8 cellular contexts compared by ENCODE assay signal in the genomic region with DNA sequence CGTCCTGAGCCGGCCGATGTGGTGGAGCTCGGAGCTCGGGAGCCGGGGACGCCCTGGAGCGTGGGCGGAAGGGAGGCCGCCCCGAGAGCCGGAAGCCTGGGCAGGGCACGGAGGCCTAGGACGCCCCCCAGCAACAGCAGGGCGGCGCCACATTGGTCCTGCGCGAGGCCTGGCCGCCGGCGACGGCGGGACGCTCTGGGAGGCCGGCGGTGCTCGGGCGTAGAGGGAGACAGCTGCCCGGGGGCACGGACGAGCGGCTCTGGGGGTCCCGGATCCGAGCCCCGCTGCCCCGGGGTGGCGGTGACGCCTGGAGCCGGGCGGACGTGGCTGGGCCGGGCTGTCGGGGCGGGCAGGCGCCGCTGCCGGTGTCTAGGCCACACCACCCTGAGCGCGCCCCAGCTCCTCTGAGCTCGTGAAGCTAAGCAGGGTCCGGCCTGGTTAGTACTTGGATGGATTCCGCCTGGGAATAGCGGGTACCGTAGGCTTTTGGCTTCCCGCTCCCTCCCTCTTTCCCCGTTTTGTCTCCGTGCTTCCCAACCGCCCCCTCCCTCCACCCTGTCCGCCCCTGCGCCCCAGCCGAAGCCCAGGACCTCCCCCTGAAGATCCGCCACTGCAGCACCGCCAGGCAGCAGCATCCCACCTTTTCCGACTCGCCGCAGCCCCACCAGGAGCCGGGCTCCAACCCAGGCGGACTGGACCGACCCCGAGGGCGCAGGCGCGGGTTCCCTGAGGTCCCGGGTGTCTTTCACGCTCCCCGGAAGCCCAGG. TPM values are rescaled to one million over a fixed set of nuclear protein-coding genes. Genes with fewer than 3 reads are reported as not detected.
A peak's percentile ranks its signal among the peaks of the same experiment; 100 is the strongest.
DNase-seq lines count a peak whose midpoint lies in the region; ATAC-seq, FAIRE-seq and TF ChIP-seq lines count a peak whose summit lies in the region.

No MANE protein-coding gene starts in this region.

- TF ChIP-seq POLR2A in K562 (conservative IDR thresholded peaks at IDR 0.05), result no peak; the same call in 1 of the 2 replicates

- DNase-seq in CD4-positive, alpha-beta memory T cell, result no peak
- DNase-seq in HFF-Myc (ENCODE audit: extremely low read depth, low read depth) (no peak), K562 (ENCODE audit: extremely low read depth in 1 of 4, low spot score in 3 of 4) (peak; percentile 45 to 64 (median 56)), Calu3 (no peak), NCI-H128 (lab: John Stamatoyannopoulos, UW; ENCODE audit: unreplicated experiment) (no peak), C1 segment of cervical spinal cord (lab: John Stamatoyannopoulos, UW) (no peak), left colon (no peak)
- peak in 1 of 10 donors; percentile 11 for DNase-seq in naive thymus-derived CD8-positive, alpha-beta T cell

- no peaks in the 10 kb centered on the region for H4K20me1 ChIP-seq in K562 (replicated peaks; ENCODE audit: control insufficient read depth, insufficient read depth, low read length)

- no peak for TF ChIP-seq RAD21 in K562 (CRISPR knock-in tag; conservative IDR thresholded peaks at IDR 0.05 in 1 of 2, IDR thresholded peaks at IDR 0.05 in 1 of 2)

- peaks cover under 1% of the 10 kb centered on the region for H3K27me3 ChIP-seq in CD4-positive, alpha-beta memory T cell (ENCODE audit: insufficient read depth, low read length)
- peaks cover 0 to 22% of the 10 kb centered on the region in 2 experiments; a peak in 3 of 5 replicates for H3K27me3 ChIP-seq in K562 (ENCODE audit: control insufficient read depth in 2 of 2, insufficient read depth in 2 of 2, low read length in 2 of 2)

- peaks cover 0 to 4% of the 10 kb centered on the region in 2 donors for H3K36me3 Mint-ChIP-seq in CD4-positive, alpha-beta memory T cell
- H3K36me3 Mint-ChIP-seq in naive thymus-derived CD8-positive, alpha-beta T cell, result peaks cover 2 to 12% (median 7%) of the 10 kb centered on the region in 3 donors
- no peaks in the 10 kb centered on the region for H3K36me3 Mint-ChIP-seq in Calu3 (ENCODE audit: insufficient read depth, unreplicated experiment)

- no peak for TF ChIP-seq CTCF in HFF-Myc (IDR thresholded peaks at IDR 0.05; ENCODE audit: low read depth, low read length, missing control alignments)
- no peak for TF ChIP-seq CTCF in K562 (IDR thresholded peaks at IDR 0.05 in 2 of 3, conservative IDR thresholded peaks at IDR 0.05 in 1 of 3; ENCODE audit: insufficient read depth in 2 of 3, low read depth in 1 of 3, low read length in 3 of 3)
- no peak for TF ChIP-seq CTCF in Calu3 (IDR thresholded peaks at IDR 0.05; ENCODE audit: unreplicated experiment)

- H3K79me2 ChIP-seq in K562 (ENCODE audit: control insufficient read depth, insufficient read depth, low read length), result no peaks in the 10 kb centered on the region

- H3K4me1 ChIP-seq in CD4-positive, alpha-beta memory T cell (ENCODE audit: insufficient read depth, low read length), result peaks cover 7% of the 10 kb centered on the region
- peaks cover 0 to 17% of the 10 kb centered on the region in 2 experiments; a peak in 2 of 5 replicates for H3K4me1 ChIP-seq in K562 (replicated peaks in 1 of 2; ENCODE audit: control insufficient read depth in 2 of 2, insufficient read depth in 2 of 2, low read length in 2 of 2)

- H3K27ac Mint-ChIP-seq in CD4-positive, alpha-beta memory T cell, result no peak overlapping the region
- no peak overlapping the region for H3K27ac Mint-ChIP-seq in naive thymus-derived CD8-positive, alpha-beta T cell
- H3K27ac Mint-ChIP-seq in Calu3 (ENCODE audit: unreplicated experiment), result no peak overlapping the region

- no peaks in the 10 kb centered on the region for H3K36me3 ChIP-seq in CD4-positive, alpha-beta memory T cell (ENCODE audit: insufficient read depth, low read length)
- H3K36me3 ChIP-seq in K562 (ENCODE audit: control insufficient read depth, insufficient read depth, low read length), result no peaks in the 10 kb centered on the region

- H3K9ac ChIP-seq in K562 (ENCODE audit: insufficient read depth in 1 of 2, low read depth in 2 of 2, low read length in 2 of 2), result peak overlapping the region; percentile 41 to 46; a peak in 3 of 4 replicates

- H3K9me3 Mint-ChIP-seq in CD4-positive, alpha-beta memory T cell, result peaks cover 0 to 23% (median 11%) of the 10 kb centered on the region in 8 donors
- peaks cover 0 to 17% (median 2%) of the 10 kb centered on the region in 9 donors for H3K9me3 Mint-ChIP-seq in naive thymus-derived CD8-positive, alpha-beta T cell
- peaks cover 8% of the 10 kb centered on the region for H3K9me3 Mint-ChIP-seq in Calu3 (ENCODE audit: low read depth, unreplicated experiment)

- in situ Hi-C loops in K562 (cut with MboI), result no loop called here

- H3K27me3 Mint-ChIP-seq in CD4-positive, alpha-beta memory T cell, result peaks cover 50 to 54% of the 10 kb centered on the region in 2 donors
- H3K27me3 Mint-ChIP-seq in naive thymus-derived CD8-positive, alpha-beta T cell, result peaks cover 39 to 71% (median 57%) of the 10 kb centered on the region in 5 donors
- H3K27me3 Mint-ChIP-seq in Calu3 (ENCODE audit: unreplicated experiment), result no peaks in the 10 kb centered on the region

- peak overlapping the region; percentile 81 for H2AFZ ChIP-seq in K562 (ENCODE audit: low read depth, low read length)

- intact Hi-C loops in CD4-positive, alpha-beta memory T cell (cut with micrococcal nuclease), result no loop called here
- intact Hi-C loops in K562 (cut with micrococcal nuclease), result no loop called here
- intact Hi-C loops in Calu3 (cut with micrococcal nuclease; ENCODE audit: unreplicated experiment), result no loop called here
- intact Hi-C loops in left colon (cut with DNase I, micrococcal nuclease), result no loop called here

- FAIRE-seq in K562 (lab: Jason Lieb, UNC), result no peak

- H3K9me1 ChIP-seq in K562 (ENCODE audit: control insufficient read depth, insufficient read depth, low read length), result no peaks in the 10 kb centered on the region

- POLR2A ChIA-PET in CD4-positive, alpha-beta memory T cell (lab: Charles Lee; ENCODE audit: partially characterized antibody), result no interaction called here
- POLR2A ChIA-PET in K562 (lab: Yijun Ruan, JAX), result no interaction called here
- POLR2A ChIA-PET in naive thymus-derived CD8-positive, alpha-beta T cell (lab: Charles Lee), result no interaction called here

- CTCF ChIA-PET in CD4-positive, alpha-beta memory T cell (lab: Charles Lee; ENCODE audit: partially characterized antibody), result no interaction called here
- CTCF ChIA-PET in K562 (lab: Yijun Ruan, JAX; ENCODE audit: low intra/inter-chr PET ratio), result no interaction called here
- CTCF ChIA-PET in Calu3 (lab: Charles Lee), result no interaction called here

- H3K4me3 ChIP-seq in CD4-positive, alpha-beta memory T cell (ENCODE audit: low read length in 2 of 2), result no peak overlapping the region
- H3K4me3 ChIP-seq in HFF-Myc (replicated peaks; ENCODE audit: low read depth, low read length) (peak overlapping the region; percentile 22), K562 (peak overlapping the region; percentile 35)

- peak overlapping the region; percentile 37 for H3K4me2 ChIP-seq in K562 (ENCODE audit: insufficient read depth, low read length)

- no peak overlapping the region for H3K27ac ChIP-seq in CD4-positive, alpha-beta memory T cell (ENCODE audit: low read depth, low read length)
- H3K27ac ChIP-seq in K562 (ENCODE audit: extremely low read depth, low read depth, low read length), result peak overlapping the region; percentile 32; the same call in 1 of the 3 replicates

- no peaks in the 10 kb centered on the region for H3K9me3 ChIP-seq in CD4-positive, alpha-beta memory T cell (ENCODE audit: control insufficient read depth in 1 of 2, low read length in 2 of 2)
- no peaks in the 10 kb centered on the region for H3K9me3 ChIP-seq in K562 (replicated peaks; ENCODE audit: control insufficient read depth, insufficient read depth, low read depth, low read length)

- no TSS peak for BruUV-seq in K562 (replicated peaks; lab: Mats Ljungman, UMichigan)
- no TSS peak for BruUV-seq in Calu3 (replicated peaks; lab: Mats Ljungman, UMichigan)

- 10% methylated on average over 43 of the region's 76 CpGs for WGBS in K562 (ENCODE audit: insufficient coverage, low coverage, missing lambda C conversion rate)

- ATAC-seq in K562, result peak; percentile 96
- peak; percentile 59 to 67 for ATAC-seq in naive thymus-derived CD8-positive, alpha-beta T cell
- no peak for ATAC-seq in left colon

- H3K4me3 Mint-ChIP-seq in CD4-positive, alpha-beta memory T cell, result peak overlapping the region in 5 of 8 donors; percentile 7 to 60 (median 41)
- H3K4me3 Mint-ChIP-seq in naive thymus-derived CD8-positive, alpha-beta T cell, result peak overlapping the region in 9 of 10 donors; percentile 42 to 84 (median 62)
- H3K4me3 Mint-ChIP-seq in Calu3 (ENCODE audit: low read depth, unreplicated experiment), result no peak overlapping the region

- H3K4me1 Mint-ChIP-seq in CD4-positive, alpha-beta memory T cell, result peaks cover 11 to 37% (median 29%) of the 10 kb centered on the region in 4 donors
- peaks cover 21 to 42% (median 29%) of the 10 kb centered on the region in 4 donors for H3K4me1 Mint-ChIP-seq in naive thymus-derived CD8-positive, alpha-beta T cell
- no peaks in the 10 kb centered on the region for H3K4me1 Mint-ChIP-seq in Calu3 (ENCODE audit: low read depth, unreplicated experiment)

- TF ChIP-seq EP300 in K562 (IDR thresholded peaks at IDR 0.05; ENCODE audit: low read length), result no peak

RNA-seq across cellular contexts. Expression of gene FRG2, which starts 12.1 kb away (rescaled TPM):
- total RNA-seq in CD4-positive, alpha-beta memory T cell, result not detected
- polyA plus RNA-seq in CD4-positive, alpha-beta memory T cell, result not detected
- not detected in 2 replicates for total RNA-seq in K562 (2011; cell fraction: chromatin; rRNA removed; ENCODE audit: low replicate concordance)
- not detected in 2 replicates for total RNA-seq in K562 (2011; cell fraction: nucleolus; rRNA removed)
- total RNA-seq in K562 (2011; cell fraction: nucleoplasm; rRNA removed), result not detected in 2 replicates
- total RNA-seq in K562 (2014; rRNA removed), result 0.12 TPM in 1 of 2 replicates, not detected in the other
- 0.06 TPM in 1 of 2 replicates, not detected in the other for total RNA-seq in K562 (2014; rRNA removed; fragmentation: Illumina TruSeq; extraction: Trizol)
- total RNA-seq in K562 (2015; rRNA removed; fragmentation: Illumina TruSeq; extraction: Trizol), result 0.11 and 0.15 TPM in 2 replicates
- not detected in 2 replicates for total RNA-seq in K562 (2021)
- polyA plus RNA-seq in K562 (2011; rRNA removed), result not detected in 2 replicates
- not detected in 2 replicates for polyA plus RNA-seq in K562 (2011; cell fraction: cytosol; rRNA removed)
- polyA plus RNA-seq in K562 (2011; cell fraction: nucleus; rRNA removed), result not detected in 2 replicates
- polyA plus RNA-seq in K562 (2012), result 0.13 and 0.90 TPM in 2 replicates
- 0.07 TPM in 1 of 2 replicates, not detected in the other for polyA plus RNA-seq in K562 (2014; fragmentation: Illumina TruSeq; extraction: Trizol)
- under 1 TPM; 0.08 to 0.13 TPM for polyA plus RNA-seq in K562 (2014; fragmentation: Nextera tagmentation; extraction: Ambion mirVana)
- polyA plus RNA-seq in K562 (2014; rRNA removed), result 0.12 TPM in 1 of 2 replicates, not detected in the other
- polyA minus RNA-seq in K562 (2011; rRNA and poly(A)+ RNA removed), result not detected in 2 replicates
- not detected in 2 replicates for polyA minus RNA-seq in K562 (2011; cell fraction: cytosol; rRNA and poly(A)+ RNA removed)
- 0.13 TPM in 1 of 2 replicates, not detected in the other for polyA minus RNA-seq in K562 (2011; cell fraction: nucleus; rRNA and poly(A)+ RNA removed)
- not detected for total RNA-seq in naive thymus-derived CD8-positive, alpha-beta T cell
- polyA plus RNA-seq in naive thymus-derived CD8-positive, alpha-beta T cell, result not detected
- total RNA-seq in Calu3 (2022), result not detected in 2 replicates
- not detected for total RNA-seq in left colon

RNA-seq across cellular contexts. Expression of gene DBET, which starts 49.3 kb away (rescaled TPM):
- total RNA-seq in CD4-positive, alpha-beta memory T cell, result not detected
- polyA plus RNA-seq in CD4-positive, alpha-beta memory T cell, result not detected
- not detected in 2 replicates for total RNA-seq in K562 (2011; cell fraction: chromatin; rRNA removed; ENCODE audit: low replicate concordance)
- total RNA-seq in K562 (2011; cell fraction: nucleolus; rRNA removed), result not detected in 2 replicates
- not detected in 2 replicates for total RNA-seq in K562 (2011; cell fraction: nucleoplasm; rRNA removed)
- total RNA-seq in K562 (2014; rRNA removed) (not detected in 2 replicates), K562 (2014; rRNA removed; fragmentation: Illumina TruSeq; extraction: Trizol) (not detected in 2 replicates), K562 (2015; rRNA removed; fragmentation: Illumina TruSeq; extraction: Trizol) (not detected in 2 replicates), K562 (2021) (not detected in 2 replicates), Calu3 (2022) (not detected in 2 replicates), left colon (not detected)
- polyA plus RNA-seq in K562 (2011; rRNA removed) (not detected in 2 replicates), K562 (2014; fragmentation: Illumina TruSeq; extraction: Trizol) (not detected in 2 replicates), K562 (2014; fragmentation: Nextera tagmentation; extraction: Ambion mirVana) (not detected), K562 (2014; rRNA removed) (not detected in 2 replicates)
- not detected in 2 replicates for polyA plus RNA-seq in K562 (2011; cell fraction: cytosol; rRNA removed)
- not detected in 2 replicates for polyA plus RNA-seq in K562 (2011; cell fraction: nucleus; rRNA removed)
- not detected in 2 replicates for polyA plus RNA-seq in K562 (2012)
- polyA minus RNA-seq in K562 (2011; rRNA and poly(A)+ RNA removed), result not detected in 2 replicates
- polyA minus RNA-seq in K562 (2011; cell fraction: cytosol; rRNA and poly(A)+ RNA removed), result not detected in 2 replicates
- polyA minus RNA-seq in K562 (2011; cell fraction: nucleus; rRNA and poly(A)+ RNA removed), result not detected in 2 replicates
- total RNA-seq in naive thymus-derived CD8-positive, alpha-beta T cell, result not detected
- not detected for polyA plus RNA-seq in naive thymus-derived CD8-positive, alpha-beta T cell

Comparison
In these comparisons a context has a peak if more than half of its experiments do, and no peak if none do; other contexts are left out.
1. DNase-seq: peak in K562 (4 of 4); none in CD4-positive, alpha-beta memory T cell (0 of 5), HFF-Myc (single experiment), Calu3 (single experiment), NCI-H128 (single experiment), C1 segment of cervical spinal cord (0 of 14) and left colon (0 of 2).
2. H3K4me3 ChIP-seq: peak in HFF-Myc (single experiment) and K562 (single experiment); none in CD4-positive, alpha-beta memory T cell (0 of 2).